Comparison of ENCODE assay signal across 1 cellular context in the genomic region with DNA sequence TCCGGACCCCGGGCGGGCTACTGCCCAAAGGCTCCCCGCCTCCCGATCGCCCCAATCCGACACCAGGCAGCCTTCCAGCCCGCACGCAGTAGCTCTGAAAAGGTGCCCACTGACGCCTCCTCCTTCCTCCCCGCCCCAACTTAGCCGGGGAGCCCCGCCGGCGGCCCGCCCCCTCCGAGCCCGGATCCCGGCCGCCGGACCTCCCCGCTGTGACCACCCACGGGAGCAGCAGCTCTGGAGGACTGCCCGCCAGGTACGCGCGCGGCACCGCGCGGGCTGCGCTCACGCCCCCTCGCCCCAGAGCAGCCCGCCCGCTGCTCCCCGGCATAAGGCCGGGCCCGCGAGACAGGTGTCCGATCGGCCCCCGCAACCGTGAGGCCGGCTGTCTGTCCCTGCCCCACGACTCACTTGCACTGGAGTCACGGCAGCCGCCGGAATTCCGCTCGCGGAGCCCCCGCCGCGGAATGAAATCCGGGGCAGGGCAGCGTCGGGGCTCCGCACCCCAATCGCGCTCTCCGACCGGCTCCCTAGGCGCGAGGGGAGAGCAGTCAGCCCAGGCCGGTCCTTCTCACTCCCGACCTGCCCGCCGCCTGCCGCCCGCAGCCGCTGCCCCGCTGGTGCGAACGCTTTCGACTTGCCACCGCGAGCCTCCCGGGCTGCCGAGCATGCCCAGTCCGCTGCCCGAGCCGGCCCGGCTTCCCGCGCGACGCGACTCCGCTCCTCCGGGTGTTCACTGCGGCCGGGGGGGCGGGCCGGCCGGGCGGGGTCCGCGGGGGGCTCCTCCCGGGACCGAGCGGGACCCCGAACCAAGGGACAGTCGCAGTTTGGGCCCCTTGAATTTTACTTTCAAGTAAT.
TF ChIP-seq lines count a peak whose summit lies in the region.

A gene (minus strand): TSS at position 658 of the 855 bp plus-strand sequence. CDS start 279,842 bp downstream, outside the sequence.

TF ChIP-seq in H1, 55 proteins besides CTCF, POLR2A, EP300 and RAD21:
- TF ChIP-seq KDM4A (IDR thresholded peaks at IDR 0.05; ENCODE audit: low read depth, low read length, severe bottlenecking) (peak; percentile 64), PHF8 (conservative IDR thresholded peaks at IDR 0.05; ENCODE audit: low read depth, low read length) (peak; percentile 20; the same call in 1 of the 2 replicates), RBBP5 (IDR thresholded peaks at IDR 0.05; ENCODE audit: borderline replicate concordance, low read depth, low read length) (peak; percentile 58; the same call in 1 of the 2 replicates), KDM1A (IDR thresholded peaks at IDR 0.05; ENCODE audit: borderline replicate concordance, low read length) (no peak), SP1 (IDR thresholded peaks at IDR 0.05; ENCODE audit: low read depth, low read length) (no peak), CREB1 (IDR thresholded peaks at IDR 0.05) (peak; percentile 29; the same call in 1 of the 2 replicates)
- TF ChIP-seq, protein P1, sequence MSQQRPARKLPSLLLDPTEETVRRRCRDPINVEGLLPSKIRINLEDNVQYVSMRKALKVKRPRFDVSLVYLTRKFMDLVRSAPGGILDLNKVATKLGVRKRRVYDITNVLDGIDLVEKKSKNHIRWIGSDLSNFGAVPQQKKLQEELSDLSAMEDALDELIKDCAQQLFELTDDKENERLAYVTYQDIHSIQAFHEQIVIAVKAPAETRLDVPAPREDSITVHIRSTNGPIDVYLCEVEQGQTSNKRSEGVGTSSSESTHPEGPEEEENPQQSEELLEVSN (IDR thresholded peaks at IDR 0.05), result peak; percentile 66; the same call in 1 of the 2 replicates
- TF ChIP-seq, protein P2, sequence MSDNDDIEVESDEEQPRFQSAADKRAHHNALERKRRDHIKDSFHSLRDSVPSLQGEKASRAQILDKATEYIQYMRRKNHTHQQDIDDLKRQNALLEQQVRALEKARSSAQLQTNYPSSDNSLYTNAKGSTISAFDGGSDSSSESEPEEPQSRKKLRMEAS (IDR thresholded peaks at IDR 0.05), result peak; percentile 58; the same call in 1 of the 2 replicates
